In the genomic region with DNA sequence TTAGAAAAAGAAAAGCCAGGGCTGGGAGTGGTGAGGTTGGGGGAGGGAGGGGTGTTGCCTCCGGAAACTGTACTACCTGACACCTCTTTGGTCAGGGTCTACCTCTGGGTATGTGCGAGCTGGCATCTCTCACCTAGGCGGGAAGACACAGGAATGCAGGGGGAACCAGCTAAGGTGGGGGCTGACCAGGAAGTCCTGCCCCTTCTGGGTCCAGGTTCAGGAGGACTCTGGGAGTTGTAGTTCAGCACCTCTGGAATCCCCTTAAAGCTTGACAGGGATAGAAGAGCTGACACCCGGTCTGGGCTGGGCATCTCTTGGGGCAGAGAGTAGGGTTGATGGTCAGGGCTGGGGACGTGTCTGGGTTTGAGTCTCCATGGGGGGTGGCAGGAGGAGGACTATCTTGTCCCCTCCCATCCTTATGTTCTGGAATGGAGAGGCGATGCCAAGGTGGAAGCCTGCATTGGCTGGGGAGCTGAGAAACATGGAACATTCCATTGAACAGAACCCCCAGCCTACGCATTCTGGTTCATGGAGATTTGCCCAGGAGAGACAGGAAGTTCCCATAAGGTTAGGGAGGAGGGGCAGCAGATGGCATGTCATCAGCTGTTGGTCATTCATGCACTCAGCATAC, we compare ENCODE assay signal across 9 cellular contexts. TPM values are rescaled to one million over a fixed set of nuclear protein-coding genes. Genes with fewer than 3 reads are reported as not detected.
DNase-seq lines count a peak whose midpoint lies in the region; ATAC-seq and TF ChIP-seq lines count a peak whose summit lies in the region.
"Had no signal": no experiment of that assay in that cellular context is flagged by ENCODE, and none has a peak within 500 bp of the region (broad histone marks: within the 10 kb centered on the region; RNA-seq: fewer than 3 reads in every experiment).

No MANE protein-coding gene starts in this region.

- H2BK12ac ChIP-seq in mesenchymal stem cell (ENCODE audit: low read length in 2 of 2), result peak overlapping the region in 1 of 2 experiments; percentile 17

- H2AFZ ChIP-seq in mesenchymal stem cell (ENCODE audit: low read depth, low read length), result no peak overlapping the region

- H3K18ac ChIP-seq in mesenchymal stem cell (ENCODE audit: low read depth in 1 of 2, low read length in 2 of 2), result no peak overlapping the region

- H3K4me1 ChIP-seq in breast epithelium, result peaks cover 0 to 3% of the 10 kb centered on the region in 2 donors
- H3K4me1 ChIP-seq in mesenchymal stem cell (ENCODE audit: control insufficient read depth, insufficient read depth, low read depth, low read length), result peaks cover 17% of the 10 kb centered on the region
- peaks cover 16 to 21% of the 10 kb centered on the region in 2 donors for H3K4me1 ChIP-seq in adrenal gland (replicated peaks in 1 of 2)

- H3K27ac ChIP-seq in breast epithelium, result peak overlapping the region; percentile 43 to 46
- no peak overlapping the region for H3K27ac ChIP-seq in mesenchymal stem cell (ENCODE audit: low read length, poor library complexity, severe bottlenecking)
- no peak overlapping the region for H3K27ac ChIP-seq in adrenal gland
- H3K27ac ChIP-seq: VCaP had no signal

- no peak for TF ChIP-seq RAD21 in Ishikawa (IDR thresholded peaks at IDR 0.05; ENCODE audit: low read depth)

- peak overlapping the region; percentile 26 for H3K9ac ChIP-seq in mesenchymal stem cell (ENCODE audit: low read length)

- whole genome bisulfite sequencing in mesenchymal stem cell, result 47% methylated on average over 7 of the region's 7 CpGs
- 30 to 45% (median 31%) methylated on average over 7 of the region's 7 CpGs for WGBS in adrenal gland, 4 donors

- H3K27me3 ChIP-seq in breast epithelium (peaks cover 0 to 2% of the 10 kb centered on the region in 2 donors), mesenchymal stem cell (ENCODE audit: control insufficient read depth in 1 of 2, insufficient read depth in 1 of 2, low read length in 2 of 2) (peaks cover 22 to 43% of the 10 kb centered on the region in 2 experiments), adrenal gland (no peaks in the 10 kb centered on the region)

- H3K14ac ChIP-seq in mesenchymal stem cell (ENCODE audit: low read length in 2 of 2), result no peak overlapping the region

- no peak overlapping the region for H4K8ac ChIP-seq in mesenchymal stem cell (ENCODE audit: low read length)

- H3K9me3 ChIP-seq in breast epithelium (no peaks in the 10 kb centered on the region), mesenchymal stem cell (ENCODE audit: control insufficient read depth, low read length) (no peaks in the 10 kb centered on the region), adrenal gland (replicated peaks in 1 of 3) (no peaks in the 10 kb centered on the region)

- TF ChIP-seq CTCF in breast epithelium (IDR thresholded peaks at IDR 0.05) (no peak), adrenal gland (IDR thresholded peaks at IDR 0.05) (no peak)

- TF ChIP-seq POLR2A in breast epithelium (IDR thresholded peaks at IDR 0.05) (no peak), adrenal gland (IDR thresholded peaks at IDR 0.05) (no peak)

- no peak for ATAC-seq in GM21390 (IDR thresholded peaks at IDR 0.05; ENCODE audit: unreplicated experiment)
- ATAC-seq in HG03039 (IDR thresholded peaks at IDR 0.05; ENCODE audit: unreplicated experiment), result no peak

- TF ChIP-seq EP300 in Ishikawa (IDR thresholded peaks at IDR 0.05; ENCODE audit: borderline replicate concordance), result no peak

- intact Hi-C loops in breast epithelium (cut with DNase I; ENCODE audit: low total_unique reads), result loop anchor here (1.0 kb wide), 1 partner anchor 97 kb away; no protein-coding TSS in a partner anchor
- intact Hi-C loops in adrenal gland (cut with DNase I), result loop anchor here in 1 of 2 donors (5.0 kb wide), 2 partner anchors 77 to 97 kb away; no protein-coding TSS in a partner anchor

- no peak overlapping the region for H3K4ac ChIP-seq in mesenchymal stem cell (ENCODE audit: low read depth in 1 of 2, low read length in 2 of 2)

- H3K23ac ChIP-seq in mesenchymal stem cell (ENCODE audit: low read length in 2 of 2), result no peak overlapping the region

- no peak overlapping the region for H2AK5ac ChIP-seq in mesenchymal stem cell (ENCODE audit: low read length, severe bottlenecking)

- H3K36me3 ChIP-seq in breast epithelium (no peaks in the 10 kb centered on the region), mesenchymal stem cell (ENCODE audit: control insufficient read depth in 1 of 2, insufficient read depth in 2 of 2, low read depth in 1 of 2, low read length in 2 of 2) (no peaks in the 10 kb centered on the region), adrenal gland (replicated peaks in 1 of 2) (no peaks in the 10 kb centered on the region)

- H3K79me1 ChIP-seq in mesenchymal stem cell (replicated peaks; ENCODE audit: low read length, poor library complexity, severe bottlenecking), result peaks cover 1% of the 10 kb centered on the region

- H3K4me2 ChIP-seq in mesenchymal stem cell (ENCODE audit: low read length, poor library complexity, severe bottlenecking), result no peak overlapping the region

- H4K91ac ChIP-seq in mesenchymal stem cell (ENCODE audit: low read length), result no peak overlapping the region

- H3K4me3 ChIP-seq in breast epithelium (peak overlapping the region in 1 of 3 donors; percentile 16), mesenchymal stem cell (ENCODE audit: insufficient read depth in 1 of 2, low read depth in 1 of 2, low read length in 2 of 2) (no peak overlapping the region), adrenal gland (no peak overlapping the region)

- DNase-seq in COR-L47 (lab: John Stamatoyannopoulos, UW), result peak; percentile 35
- peak in 1 of 2 donors; percentile 80 for DNase-seq in breast epithelium (ENCODE audit: low spot score in 2 of 2)
- no peak for DNase-seq in mesenchymal stem cell
- DNase-seq in adrenal gland, result no peak
- DNase-seq in NCI-H2171 treated with DMSO at 0.1 percent for 48 hours (lab: John Stamatoyannopoulos, UW), result no peak

- no peak overlapping the region for H2BK120ac ChIP-seq in mesenchymal stem cell (ENCODE audit: low read depth, low read length)

- no peak overlapping the region for H2BK15ac ChIP-seq in mesenchymal stem cell (ENCODE audit: low read depth, poor library complexity, severe bottlenecking)

- H2BK5ac ChIP-seq in mesenchymal stem cell (ENCODE audit: low read depth, low read length, poor library complexity, severe bottlenecking), result no peak overlapping the region

TF ChIP-seq in Ishikawa, 13 proteins besides CTCF, POLR2A, EP300 and RAD21:
- TF ChIP-seq TEAD4 (IDR thresholded peaks at IDR 0.05) (peak; percentile 62; the same call in 1 of the 2 replicates), FOXM1 (IDR thresholded peaks at IDR 0.05; ENCODE audit: borderline replicate concordance, low read depth) (no peak), TAF1 (IDR thresholded peaks at IDR 0.05; ENCODE audit: low read depth) (no peak), YY1 (IDR thresholded peaks at IDR 0.05; ENCODE audit: low read depth) (no peak), CEBPB (IDR thresholded peaks at IDR 0.05) (no peak), NFIC (IDR thresholded peaks at IDR 0.05) (no peak), CREB1 (IDR thresholded peaks at IDR 0.05; ENCODE audit: low read depth) (no peak), EGR1 (IDR thresholded peaks at IDR 0.05) (no peak), ZBTB7A (IDR thresholded peaks at IDR 0.05; ENCODE audit: low read depth) (peak; percentile 54; the same call in 1 of the 2 replicates)
- TF ChIP-seq, protein P1, sequence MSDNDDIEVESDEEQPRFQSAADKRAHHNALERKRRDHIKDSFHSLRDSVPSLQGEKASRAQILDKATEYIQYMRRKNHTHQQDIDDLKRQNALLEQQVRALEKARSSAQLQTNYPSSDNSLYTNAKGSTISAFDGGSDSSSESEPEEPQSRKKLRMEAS (IDR thresholded peaks at IDR 0.05), result no peak
- TF ChIP-seq, protein P2, sequence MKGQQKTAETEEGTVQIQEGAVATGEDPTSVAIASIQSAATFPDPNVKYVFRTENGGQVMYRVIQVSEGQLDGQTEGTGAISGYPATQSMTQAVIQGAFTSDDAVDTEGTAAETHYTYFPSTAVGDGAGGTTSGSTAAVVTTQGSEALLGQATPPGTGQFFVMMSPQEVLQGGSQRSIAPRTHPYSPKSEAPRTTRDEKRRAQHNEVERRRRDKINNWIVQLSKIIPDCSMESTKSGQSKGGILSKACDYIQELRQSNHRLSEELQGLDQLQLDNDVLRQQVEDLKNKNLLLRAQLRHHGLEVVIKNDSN (IDR thresholded peaks at IDR 0.05), result no peak
TF ChIP-seq in Ishikawa: peak in this region for 2.

RNA-seq across cellular contexts. Expression of a gene that starts 2.1 kb away (rescaled TPM):
- total RNA-seq in breast epithelium (10 to 100 TPM in 2 of 3 donors, 1 to 10 TPM in 1; 9.8 to 62.8 (median 36.4) TPM), adrenal gland (10 to 100 TPM; 33.9 to 71.0 (median 52.6) TPM)
- polyA plus RNA-seq in mesenchymal stem cell (2013, experiment 1 of 2), result 6.7 TPM
- 6.6 TPM for polyA plus RNA-seq in mesenchymal stem cell (2013, experiment 2 of 2)
- polyA plus RNA-seq in adrenal gland, result 10 to 100 TPM in 2 of 3 donors, 1 to 10 TPM in 1; 5.3 to 40.5 (median 17.5) TPM

RNA-seq across cellular contexts. Expression of a gene that starts 3.9 kb away (rescaled TPM):
- not detected for total RNA-seq in breast epithelium
- not detected for polyA plus RNA-seq in mesenchymal stem cell (2013, experiment 1 of 2)
- not detected for polyA plus RNA-seq in mesenchymal stem cell (2013, experiment 2 of 2)
- total RNA-seq in adrenal gland, result not detected
- not detected for polyA plus RNA-seq in adrenal gland

Comparison
In these comparisons a context has a peak if more than half of its experiments do, and no peak if none do; other contexts are left out.
1. H3K27ac ChIP-seq: peak in breast epithelium (2 of 2); none in mesenchymal stem cell (single experiment) and adrenal gland (0 of 5).